ENCODE assay signal across 14 cellular contexts in genomic region chr12:65205886-65206285, GRCh38. TPM values are rescaled to one million over a fixed set of nuclear protein-coding genes. Genes with fewer than 3 reads are reported as not detected.
DNase-seq lines count a peak whose midpoint lies in the region; ATAC-seq and TF ChIP-seq lines count a peak whose summit lies in the region.
"Had no signal": no experiment of that assay in that cellular context is flagged by ENCODE, and none has a peak within 500 bp of the region (broad histone marks: within the 10 kb centered on the region; RNA-seq: fewer than 3 reads in every experiment).

No MANE protein-coding gene starts in this region.

- peak overlapping the region; percentile 35 for H3K4me3 Mint-ChIP-seq in activated B cell treated with CpG ODN at 0.5 μM for 24 hours

- peak overlapping the region; percentile 49 for H3K4me2 ChIP-seq in DOHH2 (ENCODE audit: low read length)

- in situ Hi-C loops in GM13976 (cut with MboI; ENCODE audit: low sequenced_read_pairs, unreplicated experiment) = no loop called here

- peaks cover 12% of the 10 kb centered on the region for H3K36me3 Mint-ChIP-seq in activated B cell treated with CpG ODN at 0.5 μM for 24 hours (ENCODE audit: low read depth)

- H3K27ac Mint-ChIP-seq in activated B cell treated with CpG ODN at 0.5 μM for 24 hours = peak overlapping the region; percentile 77

- peak overlapping the region; percentile 31 for H3K4me3 ChIP-seq in DOHH2 (ENCODE audit: low read length)
- H3K4me3 ChIP-seq in left lung = no peak overlapping the region
- H3K4me3 ChIP-seq: left ventricle myocardium inferior, SK-N-MC had no signal

- H3K9me3 Mint-ChIP-seq in activated B cell treated with CpG ODN at 0.5 μM for 24 hours = no peaks in the 10 kb centered on the region

- POLR2A ChIA-PET in activated B cell treated with CpG ODN at 0.5 μM for 24 hours (lab: Charles Lee) = interaction anchor here (1.4 kb wide), 1 partner anchor 36 kb away, joined by 3 read pairs; the partner anchor contains the start of gene LEMD3

- no peaks in the 10 kb centered on the region for H3K27me3 Mint-ChIP-seq in activated B cell treated with CpG ODN at 0.5 μM for 24 hours

- ATAC-seq in GM19324 (IDR thresholded peaks at IDR 0.05; ENCODE audit: low FRiP score, unreplicated experiment) = peak; percentile 67
- peak; percentile 54 for ATAC-seq in HG03039 (IDR thresholded peaks at IDR 0.05; ENCODE audit: unreplicated experiment)
- peak; percentile 40 for ATAC-seq in activated B cell treated with CpG ODN at 0.5 μM for 24 hours (ENCODE audit: low read depth)
- no peak for ATAC-seq in left lung

- no peaks in the 10 kb centered on the region for H3F3A ChIP-seq in DOHH2 (ENCODE audit: control insufficient read depth, insufficient read depth)

- H3K27ac ChIP-seq in DOHH2 (ENCODE audit: low read depth, low read length) = no peak overlapping the region; the same call in 1 of the 2 replicates
- no peak overlapping the region for H3K27ac ChIP-seq in left lung
- H3K27ac ChIP-seq: left ventricle myocardium inferior, SK-N-MC had no signal

- no peaks in the 10 kb centered on the region for H3K27me3 ChIP-seq in DOHH2 (ENCODE audit: control insufficient read depth, low read length)
- H3K27me3 ChIP-seq in left lung = no peaks in the 10 kb centered on the region

- peaks cover 28% of the 10 kb centered on the region for H4K20me1 ChIP-seq in DOHH2 (ENCODE audit: control insufficient read depth, insufficient read depth, low read depth, low read length)

- H3K9me2 ChIP-seq in DOHH2 (replicated peaks; ENCODE audit: control insufficient read depth, low read length) = no peaks in the 10 kb centered on the region

- CTCF ChIA-PET in activated B cell treated with CpG ODN at 0.5 μM for 24 hours (lab: Charles Lee) = no interaction called here

- H3K9me3 ChIP-seq in DOHH2 (ENCODE audit: control insufficient read depth, insufficient read depth, low read length) = no peaks in the 10 kb centered on the region
- no peaks in the 10 kb centered on the region for H3K9me3 ChIP-seq in left lung
- H3K9me3 ChIP-seq: left ventricle myocardium inferior had no signal

- TF ChIP-seq CTCF in DOHH2 (IDR thresholded peaks at IDR 0.05; ENCODE audit: low read depth, low read length, poor library complexity, severe bottlenecking) = no peak
- no peak for TF ChIP-seq CTCF in activated B cell treated with CpG ODN at 0.5 μM for 24 hours (IDR thresholded peaks at IDR 0.05)
- no peak for TF ChIP-seq CTCF in left lung (IDR thresholded peaks at IDR 0.05)
- no peak for TF ChIP-seq CTCF in GM13976 (IDR thresholded peaks at IDR 0.05; ENCODE audit: borderline replicate concordance, control extremely low read depth, extremely low read depth, insufficient read depth, missing control alignments)

- intact Hi-C loops in activated B cell treated with CpG ODN at 0.5 μM for 24 hours (cut with micrococcal nuclease) = no loop called here
- intact Hi-C loops in left lung (cut with DNase I) = no loop called here

- H3K4me1 ChIP-seq in DOHH2 (ENCODE audit: control insufficient read depth, low read length) (peaks cover 56% of the 10 kb centered on the region), left lung (peaks cover 0 to 40% of the 10 kb centered on the region in 2 donors)

- DNase-seq in activated B cell treated with CpG ODN at 0.5 μM for 24 hours (no peak), left lung (no peak), GM13976 (ENCODE audit: low spot score) (no peak), SW480 (ENCODE audit: low spot score) (no peak)
- DNase-seq in activated CD8-positive, alpha-beta memory T cell treated with anti-CD3 and anti-CD28 coated beads, Interleukin-2, amount 50 U/mL, for 48 hours = no peak
- DNase-seq: anterior cingulate cortex, hypothalamus, KG1, left ventricle myocardium inferior, NCI-H2081 treated with DMSO at 0.1 percent for 48 hours had no signal

- H3K79me2 ChIP-seq in DOHH2 (ENCODE audit: control insufficient read depth, low read length) = peaks cover 93% of the 10 kb centered on the region

- peaks cover 89% of the 10 kb centered on the region for H3K4me1 Mint-ChIP-seq in activated B cell treated with CpG ODN at 0.5 μM for 24 hours

- H3K36me3 ChIP-seq in DOHH2 (ENCODE audit: control insufficient read depth, low read length) (peaks cover 3% of the 10 kb centered on the region; the same call in 1 of the 2 replicates), left lung (no peaks in the 10 kb centered on the region)
- H3K36me3 ChIP-seq: left ventricle myocardium inferior had no signal

RNA-seq across cellular contexts. Expression of gene LEMD3, which starts 36.5 kb away (rescaled TPM):
- total RNA-seq in activated B cell treated with CpG ODN at 0.5 μM for 24 hours (38.2 and 45.5 TPM in 2 replicates), left lung (10 to 100 TPM; 26.5 to 35.4 TPM)
